ENCODE assay signal across 14 cellular contexts in the genomic region with DNA sequence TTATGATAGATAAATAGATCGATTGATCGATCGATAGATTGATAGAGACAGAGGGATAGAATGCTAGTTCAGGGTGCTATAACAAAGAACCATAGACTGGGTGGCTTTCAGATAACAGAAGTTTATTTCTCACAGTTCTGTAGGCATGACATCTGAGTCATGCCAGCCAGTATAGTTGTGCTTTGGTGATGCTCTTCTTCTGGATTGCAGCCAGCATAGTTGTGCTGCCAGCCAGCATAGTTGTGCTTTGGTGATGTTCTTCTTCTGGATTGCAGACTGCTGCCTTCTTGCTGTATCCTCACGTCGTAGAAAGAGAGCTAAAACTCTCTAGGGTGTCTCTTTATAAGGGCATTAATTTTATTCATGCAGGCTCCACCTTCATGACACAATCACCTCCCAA.
DNase-seq lines count a peak whose midpoint lies in the region; FAIRE-seq and TF ChIP-seq lines count a peak whose summit lies in the region.
"Had no signal": no experiment of that assay in that cellular context is flagged by ENCODE, and none has a peak within 500 bp of the region (broad histone marks: within the 10 kb centered on the region; RNA-seq: fewer than 3 reads in every experiment).

No MANE protein-coding gene starts in this region.

- H3K9me3 ChIP-seq in A673 (ENCODE audit: low read depth, low read length, poor library complexity, severe bottlenecking) (no peaks in the 10 kb centered on the region), hepatocyte (ENCODE audit: low read depth) (no peaks in the 10 kb centered on the region), SJCRH30 (replicated peaks) (no peaks in the 10 kb centered on the region)

- H3K27ac ChIP-seq in A673 (ENCODE audit: low read depth, low read length, poor library complexity, severe bottlenecking) (no peak overlapping the region), hepatocyte (no peak overlapping the region), SJCRH30 (no peak overlapping the region)
- H3K27ac ChIP-seq: spleen had no signal

- peaks cover 14% of the 10 kb centered on the region for H3K9me3 Mint-ChIP-seq in activated T-helper 2 cell treated with anti-CD3 and anti-CD28 coated beads, Interferon-gamma antibody, Interleukin-2, Interleukin-4, amounts not matched to agents 10 μg/mL and 5 μg/mL and 100 μg/mL, durations not matched to agents 14 hours and 24 hours and 36 hours
- H3K9me3 Mint-ChIP-seq in immature natural killer cell, result peaks cover 5 to 50% (median 15%) of the 10 kb centered on the region in 6 donors

- no peak for FAIRE-seq in HTR-8/SVneo (lab: Jason Lieb, UNC)

- H3K9me2 ChIP-seq in hepatocyte (replicated peaks; ENCODE audit: insufficient read depth), result no peaks in the 10 kb centered on the region

- BruUV-seq in A673 (replicated peaks; lab: Mats Ljungman, UMichigan), result no TSS peak

- POLR2A ChIA-PET in A673 (lab: Charles Lee; ENCODE audit: low non-redundant PET), result no interaction called here

- no peaks in the 10 kb centered on the region for H3K27me3 Mint-ChIP-seq in activated T-helper 2 cell treated with anti-CD3 and anti-CD28 coated beads, Interferon-gamma antibody, Interleukin-2, Interleukin-4, amounts not matched to agents 10 μg/mL and 5 μg/mL and 100 μg/mL, durations not matched to agents 14 hours and 24 hours and 36 hours (ENCODE audit: low read depth)
- H3K27me3 Mint-ChIP-seq in immature natural killer cell (ENCODE audit: low read depth in 3 of 3), result peaks cover 0 to 3% (median 2%) of the 10 kb centered on the region in 3 donors

- intact Hi-C loops in A673 (cut with micrococcal nuclease; ENCODE audit: unreplicated experiment), result no loop called here
- intact Hi-C loops in activated T-helper 2 cell treated with anti-CD3 and anti-CD28 coated beads, Interferon-gamma antibody, Interleukin-2, Interleukin-4, amounts not matched to agents 10 μg/mL and 5 μg/mL and 100 μg/mL, durations not matched to agents 14 hours and 24 hours and 36 hours (cut with micrococcal nuclease), result no loop called here

- no peak overlapping the region for H3K4me3 ChIP-seq in A673 (ENCODE audit: low read depth, low read length, poor library complexity, severe bottlenecking)
- no peak overlapping the region for H3K4me3 ChIP-seq in hepatocyte
- H3K4me3 ChIP-seq in SJCRH30, result no peak overlapping the region
- H3K4me3 ChIP-seq: spleen had no signal

- H3K4me1 Mint-ChIP-seq in activated T-helper 2 cell treated with anti-CD3 and anti-CD28 coated beads, Interferon-gamma antibody, Interleukin-2, Interleukin-4, amounts not matched to agents 10 μg/mL and 5 μg/mL and 100 μg/mL, durations not matched to agents 14 hours and 24 hours and 36 hours (ENCODE audit: low read depth), result no peaks in the 10 kb centered on the region
- no peaks in the 10 kb centered on the region for H3K4me1 Mint-ChIP-seq in immature natural killer cell

- H3K4me1 ChIP-seq in A673 (ENCODE audit: insufficient read depth, low read length, poor library complexity, severe bottlenecking) (no peaks in the 10 kb centered on the region), hepatocyte (ENCODE audit: insufficient read depth) (no peaks in the 10 kb centered on the region), SJCRH30 (no peaks in the 10 kb centered on the region)
- H3K4me1 ChIP-seq: spleen had no signal

- H3K27me3 ChIP-seq in A673 (replicated peaks; ENCODE audit: insufficient read depth, low read depth, low read length, poor library complexity) (no peaks in the 10 kb centered on the region), hepatocyte (no peaks in the 10 kb centered on the region), SJCRH30 (no peaks in the 10 kb centered on the region)
- H3K27me3 ChIP-seq: spleen had no signal

- DNase-seq in A673 (ENCODE audit: low spot score), result peak; percentile 47
- peak; percentile 9 for DNase-seq in HTR-8/SVneo (ENCODE audit: insufficient read length, low spot score)
- DNase-seq in amniotic epithelial cell (ENCODE audit: low read depth), result peak; percentile 72
- DNase-seq in hepatocyte (ENCODE audit: low spot score), result peak; percentile 11
- no peak for DNase-seq in activated T-helper 2 cell treated with anti-CD3 and anti-CD28 coated beads, Interferon-gamma antibody, Interleukin-2, Interleukin-4, amounts not matched to agents 10 μg/mL and 5 μg/mL and 100 μg/mL, durations not matched to agents 14 hours and 24 hours and 36 hours (ENCODE audit: low spot score)
- no peak for DNase-seq in SJCRH30
- no peak for DNase-seq in mucosa of gallbladder (ENCODE audit: low spot score)
- no peak for DNase-seq in immature natural killer cell
- DNase-seq: activated CD4-positive, alpha-beta T cell treated with anti-CD3 and anti-CD28 coated beads, Interleukin-2, amount 50 U/mL, for 4 hours; effector memory CD4-positive, alpha-beta T cell; NCI-H2227 treated with DMSO at 0.1 percent for 48 hours; spleen had no signal

- H3K36me3 Mint-ChIP-seq in activated T-helper 2 cell treated with anti-CD3 and anti-CD28 coated beads, Interferon-gamma antibody, Interleukin-2, Interleukin-4, amounts not matched to agents 10 μg/mL and 5 μg/mL and 100 μg/mL, durations not matched to agents 14 hours and 24 hours and 36 hours (ENCODE audit: low read depth), result no peaks in the 10 kb centered on the region
- no peaks in the 10 kb centered on the region for H3K36me3 Mint-ChIP-seq in immature natural killer cell

- H3K36me3 ChIP-seq in A673 (ENCODE audit: insufficient read depth, low read length, poor library complexity, severe bottlenecking), result no peaks in the 10 kb centered on the region
- no peaks in the 10 kb centered on the region for H3K36me3 ChIP-seq in hepatocyte (replicated peaks; ENCODE audit: insufficient read depth, low read depth)
- no peaks in the 10 kb centered on the region for H3K36me3 ChIP-seq in SJCRH30
- H3K36me3 ChIP-seq: spleen had no signal

- no peak overlapping the region for H2AFZ ChIP-seq in hepatocyte

- CTCF ChIA-PET in A673 (lab: Charles Lee), result no interaction called here

- 74% methylated on average over 5 of the region's 5 CpGs for WGBS in hepatocyte (ENCODE audit: low lambda C conversion rate, missing lambda C conversion rate)

- no peak for TF ChIP-seq CTCF in A673 (conservative IDR thresholded peaks at IDR 0.05; ENCODE audit: low read depth, low read length)
- no peak for TF ChIP-seq CTCF in hepatocyte (IDR thresholded peaks at IDR 0.05; ENCODE audit: poor library complexity)

- no peaks in the 10 kb centered on the region for H3K79me2 ChIP-seq in hepatocyte

- H3K4me2 ChIP-seq in hepatocyte, result no peak overlapping the region

- H3K27ac Mint-ChIP-seq in activated T-helper 2 cell treated with anti-CD3 and anti-CD28 coated beads, Interferon-gamma antibody, Interleukin-2, Interleukin-4, amounts not matched to agents 10 μg/mL and 5 μg/mL and 100 μg/mL, durations not matched to agents 14 hours and 24 hours and 36 hours, result no peak overlapping the region
- no peak overlapping the region for H3K27ac Mint-ChIP-seq in immature natural killer cell
- H3K27ac Mint-ChIP-seq: activated T-helper 1 cell treated with anti-CD3 and anti-CD28 coated beads, Interleukin-12 subunit alpha, Interleukin-12 subunit beta, Interleukin-2, Interleukin-4 antibody, amounts not matched to agents 30 ng/mL and 10 ng/mL and 1 ng/mL, durations not matched to agents 14 hours and 24 hours and 36 hours; T-helper 2 cell treated with Interferon-gamma antibody and Interleukin-4, amounts not matched to agents 5 μg/mL and 100 μg/mL, for 36 hours had no signal

- no peak overlapping the region for H3K4me3 Mint-ChIP-seq in activated T-helper 2 cell treated with anti-CD3 and anti-CD28 coated beads, Interferon-gamma antibody, Interleukin-2, Interleukin-4, amounts not matched to agents 10 μg/mL and 5 μg/mL and 100 μg/mL, durations not matched to agents 14 hours and 24 hours and 36 hours (ENCODE audit: low read depth)
- no peak overlapping the region for H3K4me3 Mint-ChIP-seq in immature natural killer cell
- H3K4me3 Mint-ChIP-seq: activated T-helper 1 cell treated with anti-CD3 and anti-CD28 coated beads, Interleukin-12 subunit alpha, Interleukin-12 subunit beta, Interleukin-2, Interleukin-4 antibody, amounts not matched to agents 30 ng/mL and 10 ng/mL and 1 ng/mL, durations not matched to agents 14 hours and 24 hours and 36 hours; T-helper 2 cell treated with Interferon-gamma antibody and Interleukin-4, amounts not matched to agents 5 μg/mL and 100 μg/mL, for 36 hours had no signal

- no peaks in the 10 kb centered on the region for H4K20me1 ChIP-seq in hepatocyte (ENCODE audit: insufficient read depth, poor library complexity, severe bottlenecking)

Comparison
In these comparisons a context has a peak if more than half of its experiments do, and no peak if none do; other contexts are left out.
1. DNase-seq: peak in A673 (single experiment), HTR-8/SVneo (single experiment), amniotic epithelial cell (single experiment) and hepatocyte (single experiment); none in activated T-helper 2 cell treated with anti-CD3 and anti-CD28 coated beads, Interferon-gamma antibody, Interleukin-2, Interleukin-4, amounts not matched to agents 10 μg/mL and 5 μg/mL and 100 μg/mL, durations not matched to agents 14 hours and 24 hours and 36 hours (single experiment), SJCRH30 (0 of 2), mucosa of gallbladder (single experiment) and immature natural killer cell (0 of 3).